ENCODE assay signal across 1 cellular context in the genomic region with DNA sequence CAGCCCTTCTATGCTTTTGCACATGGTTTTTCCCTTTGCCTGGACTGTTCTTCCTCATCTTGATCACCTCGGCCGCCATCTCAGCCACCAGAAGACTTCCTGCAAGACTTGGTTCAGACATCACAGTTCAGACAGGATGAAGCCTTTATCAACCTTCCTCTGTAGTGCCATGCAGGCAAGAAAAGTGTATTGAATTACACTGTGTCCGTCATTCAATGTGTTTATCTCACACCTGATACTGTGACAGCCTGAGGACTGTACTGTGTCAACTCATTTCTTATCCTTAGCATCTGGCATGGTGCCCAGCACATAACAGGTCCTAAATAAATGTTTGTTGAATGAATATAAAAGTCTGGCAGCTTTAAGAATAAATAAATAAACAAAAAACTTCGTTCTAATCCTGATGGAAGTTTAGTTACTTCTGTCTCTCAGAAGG.
TF ChIP-seq lines count a peak whose summit lies in the region.

No MANE protein-coding gene starts in this region.

TF ChIP-seq in K562, 482 proteins besides CTCF, POLR2A, EP300 and RAD21 (continued from another document and continues in another):
- TF ChIP-seq, protein P1, sequence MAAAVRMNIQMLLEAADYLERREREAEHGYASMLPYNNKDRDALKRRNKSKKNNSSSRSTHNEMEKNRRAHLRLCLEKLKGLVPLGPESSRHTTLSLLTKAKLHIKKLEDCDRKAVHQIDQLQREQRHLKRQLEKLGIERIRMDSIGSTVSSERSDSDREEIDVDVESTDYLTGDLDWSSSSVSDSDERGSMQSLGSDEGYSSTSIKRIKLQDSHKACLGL (CRISPR knock-in tag; IDR thresholded peaks at IDR 0.05; ENCODE audit: borderline replicate concordance, poor library complexity, severe bottlenecking): no peak
- TF ChIP-seq ZFP36 (IDR thresholded peaks at IDR 0.05; ENCODE audit: low read depth, low read length, partially characterized antibody) (peak; percentile 84), CBX5 (IDR thresholded peaks at IDR 0.05; ENCODE audit: borderline replicate concordance, low read depth) (no peak), HMBOX1 (IDR thresholded peaks at IDR 0.05) (no peak), MYNN (IDR thresholded peaks at IDR 0.05) (no peak), MYNN (CRISPR knock-in tag; IDR thresholded peaks at IDR 0.05) (no peak), RNF219 (CRISPR knock-in tag; IDR thresholded peaks at IDR 0.05) (no peak), ZSCAN29 (IDR thresholded peaks at IDR 0.05) (no peak), HNRNPK (IDR thresholded peaks at IDR 0.05; ENCODE audit: low read depth, low read length, poor library complexity, severe bottlenecking) (no peak), E2F6 (IDR thresholded peaks at IDR 0.05; ENCODE audit: borderline replicate concordance in 1 of 2, extremely low read depth in 1 of 2, insufficient read depth in 1 of 2, insufficient read length in 1 of 2, low read depth in 1 of 2, low read length in 1 of 2, poor library complexity in 1 of 2, severe bottlenecking in 1 of 2) (no peak), ZNF133 (CRISPR knock-in tag; IDR thresholded peaks at IDR 0.05) (no peak), KDM5B (IDR thresholded peaks at IDR 0.05; ENCODE audit: insufficient replicate concordance, low read depth, low read length) (no peak), ZMIZ1 (IDR thresholded peaks at IDR 0.05; ENCODE audit: low read depth in 2 of 2, low read length in 2 of 2) (no peak), SMC3 (conservative IDR thresholded peaks at IDR 0.05; ENCODE audit: insufficient read depth, low read depth, low read length) (no peak), ZNF561 (CRISPR knock-in tag; conservative IDR thresholded peaks at IDR 0.05) (no peak), RBM14 (IDR thresholded peaks at IDR 0.05; ENCODE audit: borderline replicate concordance, insufficient read depth, low read depth, low read length) (no peak), ASH1L (IDR thresholded peaks at IDR 0.05; ENCODE audit: borderline replicate concordance, low read depth, partially characterized antibody) (no peak), ZNF41 (CRISPR knock-in tag; conservative IDR thresholded peaks at IDR 0.05) (no peak), PHF20 (IDR thresholded peaks at IDR 0.05; ENCODE audit: partially characterized antibody) (no peak), PML (IDR thresholded peaks at IDR 0.05; ENCODE audit: low read length) (0 out of 2 replicates have a peak, but pooled peaks have one; percentile 26), SRSF1 (IDR thresholded peaks at IDR 0.05; ENCODE audit: low read depth, low read length) (no peak), ZNF407 (IDR thresholded peaks at IDR 0.05; ENCODE audit: low read depth) (0 out of 2 replicates have a peak, but pooled peaks have one; percentile 41), ZBTB17 (CRISPR knock-in tag; IDR thresholded peaks at IDR 0.05) (no peak), NFRKB (IDR thresholded peaks at IDR 0.05; ENCODE audit: low read depth) (no peak), ZNF695 (CRISPR knock-in tag; IDR thresholded peaks at IDR 0.05) (no peak), FOXA1 (IDR thresholded peaks at IDR 0.05; ENCODE audit: borderline replicate concordance) (no peak), TAF15 (IDR thresholded peaks at IDR 0.05; ENCODE audit: low read depth, low read length) (no peak), CBX3 (IDR thresholded peaks at IDR 0.05; ENCODE audit: borderline replicate concordance in 1 of 2, low read length in 2 of 2) (peak in 1 of 2 experiments; percentile 85; a peak in 2 of 3 replicates), MEF2D (tag; conservative IDR thresholded peaks at IDR 0.05; ENCODE audit: low read depth) (no peak), NR0B1 (IDR thresholded peaks at IDR 0.05; ENCODE audit: partially characterized antibody) (no peak)
- TF ChIP-seq, protein P2, sequence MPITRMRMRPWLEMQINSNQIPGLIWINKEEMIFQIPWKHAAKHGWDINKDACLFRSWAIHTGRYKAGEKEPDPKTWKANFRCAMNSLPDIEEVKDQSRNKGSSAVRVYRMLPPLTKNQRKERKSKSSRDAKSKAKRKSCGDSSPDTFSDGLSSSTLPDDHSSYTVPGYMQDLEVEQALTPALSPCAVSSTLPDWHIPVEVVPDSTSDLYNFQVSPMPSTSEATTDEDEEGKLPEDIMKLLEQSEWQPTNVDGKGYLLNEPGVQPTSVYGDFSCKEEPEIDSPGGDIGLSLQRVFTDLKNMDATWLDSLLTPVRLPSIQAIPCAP (CRISPR knock-in tag; IDR thresholded peaks at IDR 0.05; ENCODE audit: borderline replicate concordance): no peak
- TF ChIP-seq, protein P3, sequence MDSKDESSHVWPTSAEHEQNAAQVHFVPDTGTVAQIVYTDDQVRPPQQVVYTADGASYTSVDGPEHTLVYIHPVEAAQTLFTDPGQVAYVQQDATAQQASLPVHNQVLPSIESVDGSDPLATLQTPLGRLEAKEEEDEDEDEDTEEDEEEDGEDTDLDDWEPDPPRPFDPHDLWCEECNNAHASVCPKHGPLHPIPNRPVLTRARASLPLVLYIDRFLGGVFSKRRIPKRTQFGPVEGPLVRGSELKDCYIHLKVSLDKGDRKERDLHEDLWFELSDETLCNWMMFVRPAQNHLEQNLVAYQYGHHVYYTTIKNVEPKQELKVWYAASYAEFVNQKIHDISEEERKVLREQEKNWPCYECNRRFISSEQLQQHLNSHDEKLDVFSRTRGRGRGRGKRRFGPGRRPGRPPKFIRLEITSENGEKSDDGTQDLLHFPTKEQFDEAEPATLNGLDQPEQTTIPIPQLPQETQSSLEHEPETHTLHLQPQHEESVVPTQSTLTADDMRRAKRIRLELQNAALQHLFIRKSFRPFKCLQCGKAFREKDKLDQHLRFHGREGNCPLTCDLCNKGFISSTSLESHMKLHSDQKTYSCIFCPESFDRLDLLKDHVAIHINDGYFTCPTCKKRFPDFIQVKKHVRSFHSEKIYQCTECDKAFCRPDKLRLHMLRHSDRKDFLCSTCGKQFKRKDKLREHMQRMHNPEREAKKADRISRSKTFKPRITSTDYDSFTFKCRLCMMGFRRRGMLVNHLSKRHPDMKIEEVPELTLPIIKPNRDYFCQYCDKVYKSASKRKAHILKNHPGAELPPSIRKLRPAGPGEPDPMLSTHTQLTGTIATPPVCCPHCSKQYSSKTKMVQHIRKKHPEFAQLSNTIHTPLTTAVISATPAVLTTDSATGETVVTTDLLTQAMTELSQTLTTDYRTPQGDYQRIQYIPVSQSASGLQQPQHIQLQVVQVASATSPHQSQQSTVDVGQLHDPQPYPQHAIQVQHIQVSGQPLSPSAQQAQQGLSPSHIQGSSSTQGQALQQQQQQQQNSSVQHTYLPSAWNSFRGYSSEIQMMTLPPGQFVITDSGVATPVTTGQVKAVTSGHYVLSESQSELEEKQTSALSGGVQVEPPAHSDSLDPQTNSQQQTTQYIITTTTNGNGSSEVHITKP (IDR thresholded peaks at IDR 0.05; ENCODE audit: partially characterized antibody): no peak
